8 cellular contexts compared by ENCODE assay signal in the genomic region with DNA sequence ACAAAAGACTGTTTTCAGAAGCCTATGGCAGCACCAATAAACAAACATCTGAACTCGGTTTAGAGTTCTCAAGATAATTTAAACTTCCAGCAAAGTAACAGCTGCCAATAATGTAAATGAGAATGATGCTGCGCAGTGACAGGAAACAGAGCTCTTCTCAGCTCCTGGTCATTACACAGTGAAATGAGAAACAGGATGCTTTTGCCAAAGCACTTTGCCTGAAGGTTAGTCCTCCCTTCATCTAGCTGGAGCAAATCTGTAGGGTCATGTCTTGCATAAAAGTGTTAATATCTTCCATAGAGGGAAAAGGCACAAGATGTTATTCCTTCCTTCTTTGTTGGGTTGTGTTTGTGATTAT.
DNase-seq lines count a peak whose midpoint lies in the region; ATAC-seq, FAIRE-seq and TF ChIP-seq lines count a peak whose summit lies in the region.

No MANE protein-coding gene starts in this region.

- no peak for TF ChIP-seq CTCF in right atrium auricular region (IDR thresholded peaks at IDR 0.05)
- no peak for TF ChIP-seq CTCF in CD8-positive, alpha-beta T cell (IDR thresholded peaks at IDR 0.05)

- H3K27ac ChIP-seq in right atrium auricular region = peak overlapping the region; percentile 20 to 52
- no peak overlapping the region for H3K27ac ChIP-seq in CD8-positive, alpha-beta T cell (ENCODE audit: low read depth, low read length)

- H3K4me1 ChIP-seq in right atrium auricular region = peaks cover 0 to 19% of the 10 kb centered on the region in 2 donors
- H3K4me1 ChIP-seq in CD8-positive, alpha-beta T cell (ENCODE audit: insufficient read depth, low read length) = peaks cover 12% of the 10 kb centered on the region

- ATAC-seq in GM19438 (IDR thresholded peaks at IDR 0.05; ENCODE audit: low read depth, unreplicated experiment) (peak; percentile 24), HG03571 (IDR thresholded peaks at IDR 0.05; ENCODE audit: unreplicated experiment) (peak; percentile 25), esophagus mucosa (no peak)
- no peak for ATAC-seq in CD8-positive, alpha-beta T cell

- no peak for DNase-seq in right atrium auricular region (ENCODE audit: low spot score)
- no peak for DNase-seq in NCI-H446 (lab: John Stamatoyannopoulos, UW)
- no peak for DNase-seq in NCI-H1092 (lab: John Stamatoyannopoulos, UW)
- DNase-seq in CD8-positive, alpha-beta T cell = no peak

- peak overlapping the region in 1 of 2 donors; percentile 54 for H3K4me3 ChIP-seq in right atrium auricular region
- H3K4me3 ChIP-seq in CD8-positive, alpha-beta T cell (ENCODE audit: low read depth, low read length) = no peak overlapping the region

- CTCF ChIA-PET in CD8-positive, alpha-beta T cell (lab: Charles Lee) = no interaction called here

- POLR2A ChIA-PET in CD8-positive, alpha-beta T cell (lab: Charles Lee) = no interaction called here

- no peaks in the 10 kb centered on the region for H3K36me3 ChIP-seq in right atrium auricular region
- no peaks in the 10 kb centered on the region for H3K36me3 ChIP-seq in CD8-positive, alpha-beta T cell (ENCODE audit: insufficient read depth, low read length)

- intact Hi-C loops in CD8-positive, alpha-beta T cell (cut with DNase I, micrococcal nuclease) = no loop called here

- H3K9me3 ChIP-seq in right atrium auricular region = no peaks in the 10 kb centered on the region
- no peaks in the 10 kb centered on the region for H3K9me3 ChIP-seq in CD8-positive, alpha-beta T cell (ENCODE audit: low read length)

- peaks cover 20% of the 10 kb centered on the region for H3K4me1 Mint-ChIP-seq in CD8-positive, alpha-beta T cell (ENCODE audit: low read depth)

- H3K36me3 Mint-ChIP-seq in CD8-positive, alpha-beta T cell = no peaks in the 10 kb centered on the region

- H3K27me3 ChIP-seq in right atrium auricular region = no peaks in the 10 kb centered on the region
- peaks cover 8% of the 10 kb centered on the region for H3K27me3 ChIP-seq in CD8-positive, alpha-beta T cell (ENCODE audit: insufficient read depth, low read length)

- H3K4me3 Mint-ChIP-seq in CD8-positive, alpha-beta T cell = no peak overlapping the region

- H3K9me3 Mint-ChIP-seq in CD8-positive, alpha-beta T cell = no peaks in the 10 kb centered on the region

- FAIRE-seq in A204.1 (lab: Jason Lieb, UNC) = peak; percentile 6

- H3K27ac Mint-ChIP-seq in CD8-positive, alpha-beta T cell = no peak overlapping the region

- H3K27me3 Mint-ChIP-seq in CD8-positive, alpha-beta T cell (ENCODE audit: low read depth) = peaks cover 46% of the 10 kb centered on the region

Comparison
In these comparisons a context has a peak if more than half of its experiments do, and no peak if none do; other contexts are left out.
1. ATAC-seq: peak in GM19438 (single experiment) and HG03571 (single experiment); none in CD8-positive, alpha-beta T cell (single experiment) and esophagus mucosa (single experiment).